In the genomic region with DNA sequence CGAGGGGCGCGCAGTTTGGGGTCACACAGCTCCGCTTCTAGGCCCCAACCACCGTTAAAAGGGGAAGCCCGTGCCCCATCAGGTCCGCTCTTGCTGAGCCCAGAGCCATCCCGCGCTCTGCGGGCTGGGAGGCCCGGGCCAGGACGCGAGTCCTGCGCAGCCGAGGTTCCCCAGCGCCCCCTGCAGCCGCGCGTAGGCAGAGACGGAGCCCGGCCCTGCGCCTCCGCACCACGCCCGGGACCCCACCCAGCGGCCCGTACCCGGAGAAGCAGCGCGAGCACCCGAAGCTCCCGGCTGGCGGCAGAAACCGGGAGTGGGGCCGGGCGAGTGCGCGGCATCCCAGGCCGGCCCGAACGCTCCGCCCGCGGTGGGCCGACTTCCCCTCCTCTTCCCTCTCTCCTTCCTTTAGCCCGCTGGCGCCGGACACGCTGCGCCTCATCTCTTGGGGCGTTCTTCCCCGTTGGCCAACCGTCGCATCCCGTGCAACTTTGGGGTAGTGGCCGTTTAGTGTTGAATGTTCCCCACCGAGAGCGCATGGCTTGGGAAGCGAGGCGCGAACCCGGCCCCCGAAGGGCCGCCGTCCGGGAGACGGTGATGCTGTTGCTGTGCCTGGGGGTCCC, we compare ENCODE assay signal across 1 cellular context.
TF ChIP-seq lines count a peak whose summit lies in the region.

A gene (plus strand): TSS at position 266 of the 620 bp plus-strand sequence. CDS start 269 bp downstream, at position 535.

TF ChIP-seq in GM12878, 131 proteins besides CTCF, POLR2A, EP300 and RAD21 (continued from another document):
- TF ChIP-seq, protein P1, sequence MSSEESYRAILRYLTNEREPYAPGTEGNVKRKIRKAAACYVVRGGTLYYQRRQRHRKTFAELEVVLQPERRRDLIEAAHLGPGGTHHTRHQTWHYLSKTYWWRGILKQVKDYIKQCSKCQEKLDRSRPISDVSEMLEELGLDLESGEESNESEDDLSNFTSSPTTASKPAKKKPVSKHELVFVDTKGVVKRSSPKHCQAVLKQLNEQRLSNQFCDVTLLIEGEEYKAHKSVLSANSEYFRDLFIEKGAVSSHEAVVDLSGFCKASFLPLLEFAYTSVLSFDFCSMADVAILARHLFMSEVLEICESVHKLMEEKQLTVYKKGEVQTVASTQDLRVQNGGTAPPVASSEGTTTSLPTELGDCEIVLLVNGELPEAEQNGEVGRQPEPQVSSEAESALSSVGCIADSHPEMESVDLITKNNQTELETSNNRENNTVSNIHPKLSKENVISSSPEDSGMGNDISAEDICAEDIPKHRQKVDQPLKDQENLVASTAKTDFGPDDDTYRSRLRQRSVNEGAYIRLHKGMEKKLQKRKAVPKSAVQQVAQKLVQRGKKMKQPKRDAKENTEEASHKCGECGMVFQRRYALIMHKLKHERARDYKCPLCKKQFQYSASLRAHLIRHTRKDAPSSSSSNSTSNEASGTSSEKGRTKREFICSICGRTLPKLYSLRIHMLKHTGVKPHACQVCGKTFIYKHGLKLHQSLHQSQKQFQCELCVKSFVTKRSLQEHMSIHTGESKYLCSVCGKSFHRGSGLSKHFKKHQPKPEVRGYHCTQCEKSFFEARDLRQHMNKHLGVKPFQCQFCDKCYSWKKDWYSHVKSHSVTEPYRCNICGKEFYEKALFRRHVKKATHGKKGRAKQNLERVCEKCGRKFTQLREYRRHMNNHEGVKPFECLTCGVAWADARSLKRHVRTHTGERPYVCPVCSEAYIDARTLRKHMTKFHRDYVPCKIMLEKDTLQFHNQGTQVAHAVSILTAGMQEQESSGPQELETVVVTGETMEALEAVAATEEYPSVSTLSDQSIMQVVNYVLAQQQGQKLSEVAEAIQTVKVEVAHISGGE (CRISPR knock-in tag; IDR thresholded peaks at IDR 0.05): no peak
- no peak for TF ChIP-seq SREBF2 (IDR thresholded peaks at IDR 0.05; ENCODE audit: low read length)
- TF ChIP-seq, protein P2, sequence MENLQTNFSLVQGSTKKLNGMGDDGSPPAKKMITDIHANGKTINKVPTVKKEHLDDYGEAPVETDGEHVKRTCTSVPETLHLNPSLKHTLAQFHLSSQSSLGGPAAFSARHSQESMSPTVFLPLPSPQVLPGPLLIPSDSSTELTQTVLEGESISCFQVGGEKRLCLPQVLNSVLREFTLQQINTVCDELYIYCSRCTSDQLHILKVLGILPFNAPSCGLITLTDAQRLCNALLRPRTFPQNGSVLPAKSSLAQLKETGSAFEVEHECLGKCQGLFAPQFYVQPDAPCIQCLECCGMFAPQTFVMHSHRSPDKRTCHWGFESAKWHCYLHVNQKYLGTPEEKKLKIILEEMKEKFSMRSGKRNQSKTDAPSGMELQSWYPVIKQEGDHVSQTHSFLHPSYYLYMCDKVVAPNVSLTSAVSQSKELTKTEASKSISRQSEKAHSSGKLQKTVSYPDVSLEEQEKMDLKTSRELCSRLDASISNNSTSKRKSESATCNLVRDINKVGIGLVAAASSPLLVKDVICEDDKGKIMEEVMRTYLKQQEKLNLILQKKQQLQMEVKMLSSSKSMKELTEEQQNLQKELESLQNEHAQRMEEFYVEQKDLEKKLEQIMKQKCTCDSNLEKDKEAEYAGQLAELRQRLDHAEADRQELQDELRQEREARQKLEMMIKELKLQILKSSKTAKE (IDR thresholded peaks at IDR 0.05; ENCODE audit: low read depth, poor library complexity, severe bottlenecking): no peak
- TF ChIP-seq BMI1 (IDR thresholded peaks at IDR 0.05; ENCODE audit: borderline replicate concordance): no peak
- TF ChIP-seq POLR2AphosphoS2 (IDR thresholded peaks at IDR 0.05; ENCODE audit: low read depth, low read length): no peak
- TF ChIP-seq IRF4 (IDR thresholded peaks at IDR 0.05; ENCODE audit: low read depth, low read length): 0 out of 2 replicates have a peak, but pooled peaks have one; percentile 14
- no peak for TF ChIP-seq CHD4 (IDR thresholded peaks at IDR 0.05)
- TF ChIP-seq STAT3 (IDR thresholded peaks at IDR 0.05; ENCODE audit: low read depth, low read length): no peak
- peak; percentile 68 for TF ChIP-seq SMC3 (IDR thresholded peaks at IDR 0.05; ENCODE audit: borderline replicate concordance, low read length)
- peak; percentile 53; the same call in 1 of the 2 replicates for TF ChIP-seq ZNF207 (IDR thresholded peaks at IDR 0.05; ENCODE audit: borderline replicate concordance)
- no peak for TF ChIP-seq CBX3 (IDR thresholded peaks at IDR 0.05; ENCODE audit: borderline replicate concordance, low read depth)
- 0 out of 2 replicates have a peak, but pooled peaks have one; percentile 11 for TF ChIP-seq SMAD5 (IDR thresholded peaks at IDR 0.05; ENCODE audit: low read depth)
- TF ChIP-seq STAT1 (conservative IDR thresholded peaks at IDR 0.05): no peak; the same call in 1 of the 2 replicates
- TF ChIP-seq, protein P3, sequence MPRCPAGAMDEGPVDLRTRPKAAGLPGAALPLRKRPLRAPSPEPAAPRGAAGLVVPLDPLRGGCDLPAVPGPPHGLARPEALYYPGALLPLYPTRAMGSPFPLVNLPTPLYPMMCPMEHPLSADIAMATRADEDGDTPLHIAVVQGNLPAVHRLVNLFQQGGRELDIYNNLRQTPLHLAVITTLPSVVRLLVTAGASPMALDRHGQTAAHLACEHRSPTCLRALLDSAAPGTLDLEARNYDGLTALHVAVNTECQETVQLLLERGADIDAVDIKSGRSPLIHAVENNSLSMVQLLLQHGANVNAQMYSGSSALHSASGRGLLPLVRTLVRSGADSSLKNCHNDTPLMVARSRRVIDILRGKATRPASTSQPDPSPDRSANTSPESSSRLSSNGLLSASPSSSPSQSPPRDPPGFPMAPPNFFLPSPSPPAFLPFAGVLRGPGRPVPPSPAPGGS (IDR thresholded peaks at IDR 0.05; ENCODE audit: borderline replicate concordance, insufficient read depth, low read depth, low read length, poor library complexity, severe bottlenecking): peak; percentile 4
- TF ChIP-seq BRCA1 (IDR thresholded peaks at IDR 0.05; ENCODE audit: low read depth, low read length): no peak
- TF ChIP-seq YY1 (IDR thresholded peaks at IDR 0.05; ENCODE audit: low read depth, low read length): peak; percentile 87
- peak; percentile 85; the same call in 1 of the 2 replicates for TF ChIP-seq RB1 (IDR thresholded peaks at IDR 0.05; ENCODE audit: borderline replicate concordance)
- peak; percentile 64; the same call in 1 of the 2 replicates for TF ChIP-seq MEF2A (IDR thresholded peaks at IDR 0.05; ENCODE audit: insufficient read depth, low read depth, low read length)
- TF ChIP-seq LARP7 (IDR thresholded peaks at IDR 0.05): peak; percentile 77
- peak; percentile 42 for TF ChIP-seq MEF2B (IDR thresholded peaks at IDR 0.05; ENCODE audit: partially characterized antibody, poor library complexity, severe bottlenecking)
- no peak for TF ChIP-seq GABPA (IDR thresholded peaks at IDR 0.05; ENCODE audit: low read depth)
- TF ChIP-seq ZNF24 (IDR thresholded peaks at IDR 0.05): peak; percentile 32; the same call in 1 of the 2 replicates
- TF ChIP-seq, protein P4, sequence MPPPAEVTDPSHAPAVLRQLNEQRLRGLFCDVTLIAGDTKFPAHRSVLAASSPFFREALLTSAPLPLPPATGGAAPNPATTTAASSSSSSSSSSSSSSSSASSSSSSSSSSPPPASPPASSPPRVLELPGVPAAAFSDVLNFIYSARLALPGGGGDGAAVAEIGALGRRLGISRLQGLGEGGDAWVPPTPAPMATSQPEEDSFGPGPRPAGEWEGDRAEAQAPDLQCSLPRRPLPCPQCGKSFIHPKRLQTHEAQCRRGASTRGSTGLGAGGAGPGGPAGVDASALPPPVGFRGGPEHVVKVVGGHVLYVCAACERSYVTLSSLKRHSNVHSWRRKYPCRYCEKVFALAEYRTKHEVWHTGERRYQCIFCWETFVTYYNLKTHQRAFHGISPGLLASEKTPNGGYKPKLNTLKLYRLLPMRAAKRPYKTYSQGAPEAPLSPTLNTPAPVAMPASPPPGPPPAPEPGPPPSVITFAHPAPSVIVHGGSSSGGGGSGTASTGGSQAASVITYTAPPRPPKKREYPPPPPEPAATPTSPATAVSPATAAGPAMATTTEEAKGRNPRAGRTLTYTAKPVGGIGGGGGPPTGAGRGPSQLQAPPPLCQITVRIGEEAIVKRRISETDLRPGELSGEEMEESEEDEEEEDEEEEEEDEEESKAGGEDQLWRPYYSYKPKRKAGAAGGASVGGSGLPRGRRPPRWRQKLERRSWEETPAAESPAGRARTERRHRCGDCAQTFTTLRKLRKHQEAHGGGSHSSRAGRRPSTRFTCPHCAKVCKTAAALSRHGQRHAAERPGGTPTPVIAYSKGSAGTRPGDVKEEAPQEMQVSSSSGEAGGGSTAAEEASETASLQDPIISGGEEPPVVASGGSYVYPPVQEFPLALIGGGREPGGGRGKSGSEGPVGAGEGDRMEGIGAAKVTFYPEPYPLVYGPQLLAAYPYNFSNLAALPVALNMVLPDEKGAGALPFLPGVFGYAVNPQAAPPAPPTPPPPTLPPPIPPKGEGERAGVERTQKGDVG (CRISPR knock-in tag; IDR thresholded peaks at IDR 0.05): no peak
- TF ChIP-seq NR2F1 (conservative IDR thresholded peaks at IDR 0.05): no peak
- TF ChIP-seq, protein P5, sequence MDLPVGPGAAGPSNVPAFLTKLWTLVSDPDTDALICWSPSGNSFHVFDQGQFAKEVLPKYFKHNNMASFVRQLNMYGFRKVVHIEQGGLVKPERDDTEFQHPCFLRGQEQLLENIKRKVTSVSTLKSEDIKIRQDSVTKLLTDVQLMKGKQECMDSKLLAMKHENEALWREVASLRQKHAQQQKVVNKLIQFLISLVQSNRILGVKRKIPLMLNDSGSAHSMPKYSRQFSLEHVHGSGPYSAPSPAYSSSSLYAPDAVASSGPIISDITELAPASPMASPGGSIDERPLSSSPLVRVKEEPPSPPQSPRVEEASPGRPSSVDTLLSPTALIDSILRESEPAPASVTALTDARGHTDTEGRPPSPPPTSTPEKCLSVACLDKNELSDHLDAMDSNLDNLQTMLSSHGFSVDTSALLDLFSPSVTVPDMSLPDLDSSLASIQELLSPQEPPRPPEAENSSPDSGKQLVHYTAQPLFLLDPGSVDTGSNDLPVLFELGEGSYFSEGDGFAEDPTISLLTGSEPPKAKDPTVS (IDR thresholded peaks at IDR 0.05; ENCODE audit: low read depth, low read length): no peak
- TF ChIP-seq POLR2AphosphoS5 (IDR thresholded peaks at IDR 0.05; ENCODE audit: low read length): peak; percentile 55
- peak; percentile 68; the same call in 1 of the 2 replicates for TF ChIP-seq IKZF1 (conservative IDR thresholded peaks at IDR 0.05)
- no peak for TF ChIP-seq NFIC (IDR thresholded peaks at IDR 0.05; ENCODE audit: low read depth, low read length)
- no peak for TF ChIP-seq ZNF274 (IDR thresholded peaks at IDR 0.05; ENCODE audit: insufficient read depth, insufficient read length)
- peak; percentile 62 for TF ChIP-seq KLF5 (IDR thresholded peaks at IDR 0.05; ENCODE audit: partially characterized antibody)
- TF ChIP-seq, protein P6, sequence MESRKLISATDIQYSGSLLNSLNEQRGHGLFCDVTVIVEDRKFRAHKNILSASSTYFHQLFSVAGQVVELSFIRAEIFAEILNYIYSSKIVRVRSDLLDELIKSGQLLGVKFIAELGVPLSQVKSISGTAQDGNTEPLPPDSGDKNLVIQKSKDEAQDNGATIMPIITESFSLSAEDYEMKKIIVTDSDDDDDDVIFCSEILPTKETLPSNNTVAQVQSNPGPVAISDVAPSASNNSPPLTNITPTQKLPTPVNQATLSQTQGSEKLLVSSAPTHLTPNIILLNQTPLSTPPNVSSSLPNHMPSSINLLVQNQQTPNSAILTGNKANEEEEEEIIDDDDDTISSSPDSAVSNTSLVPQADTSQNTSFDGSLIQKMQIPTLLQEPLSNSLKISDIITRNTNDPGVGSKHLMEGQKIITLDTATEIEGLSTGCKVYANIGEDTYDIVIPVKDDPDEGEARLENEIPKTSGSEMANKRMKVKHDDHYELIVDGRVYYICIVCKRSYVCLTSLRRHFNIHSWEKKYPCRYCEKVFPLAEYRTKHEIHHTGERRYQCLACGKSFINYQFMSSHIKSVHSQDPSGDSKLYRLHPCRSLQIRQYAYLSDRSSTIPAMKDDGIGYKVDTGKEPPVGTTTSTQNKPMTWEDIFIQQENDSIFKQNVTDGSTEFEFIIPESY (IDR thresholded peaks at IDR 0.05): no peak
- peak; percentile 25; the same call in 1 of the 2 replicates for TF ChIP-seq SIN3A (IDR thresholded peaks at IDR 0.05; ENCODE audit: low read depth, low read length)
